In genomic region chr6:28124350-28124970, GRCh38 we compare ENCODE assay signal across 8 cellular contexts. TPM values are rescaled to one million over a fixed set of nuclear protein-coding genes. Genes with fewer than 3 reads are reported as not detected.
DNase-seq lines count a peak whose midpoint lies in the region; ATAC-seq and TF ChIP-seq lines count a peak whose summit lies in the region.

ZSCAN16 (plus strand) TSS chr6:28124609; CDS start chr6:28125444, 835 bp downstream.

- H3K9ac ChIP-seq in KMS-11 = peak within 1 kb of the TSS; percentile 32; the same call in 1 of the 2 replicates

- peaks cover 4% of the 10 kb centered on the region; the same call in 1 of the 2 replicates for H3K36me3 ChIP-seq in KMS-11 (ENCODE audit: insufficient read depth)
- peaks cover 0 to 36% (median 0%) of the 10 kb centered on the region in 3 donors for H3K36me3 ChIP-seq in Peyer's patch
- peaks cover 0 to 23% (median 0%) of the 10 kb centered on the region in 3 experiments for H3K36me3 ChIP-seq in naive thymus-derived CD4-positive, alpha-beta T cell (ENCODE audit: control insufficient read depth in 2 of 3, insufficient read depth in 3 of 3, low read length in 3 of 3)

- TF ChIP-seq CTCF in KMS-11 (conservative IDR thresholded peaks at IDR 0.05; ENCODE audit: low read depth, low read length) = no peak
- TF ChIP-seq CTCF in Peyer's patch (IDR thresholded peaks at IDR 0.05) = no peak
- TF ChIP-seq CTCF in fibroblast of mammary gland (conservative IDR thresholded peaks at IDR 0.05; ENCODE audit: control insufficient read depth, insufficient read depth, low read depth, low read length) = no peak

- H3K4me1 Mint-ChIP-seq in naive thymus-derived CD4-positive, alpha-beta T cell = peaks cover 35 to 55% (median 49%) of the 10 kb centered on the region in 7 donors

- peak; percentile 95 for ATAC-seq in GM21723 (IDR thresholded peaks at IDR 0.05; ENCODE audit: unreplicated experiment)
- ATAC-seq in naive thymus-derived CD4-positive, alpha-beta T cell = peak; percentile 86
- ATAC-seq in stimulated activated naive CD8-positive, alpha-beta T cell treated with anti-CD3 and anti-CD28 coated beads, Interleukin-15, Interleukin-2, amounts not matched to agents 100 U/mL and 50 U/mL, for 24 hours = peak; percentile 98

- H3K9me3 Mint-ChIP-seq in naive thymus-derived CD4-positive, alpha-beta T cell = no peaks in the 10 kb centered on the region

- H3K27me3 Mint-ChIP-seq in naive thymus-derived CD4-positive, alpha-beta T cell = no peaks in the 10 kb centered on the region

- intact Hi-C loops in naive thymus-derived CD4-positive, alpha-beta T cell (cut with micrococcal nuclease) = loop anchor here (1.0 kb wide), 8 partner anchors 12 to 275 kb away; partner anchors contain the start of genes ZKSCAN8 (in 2 of the 2), ZKSCAN4 (in 1 of the 2), ZSCAN12 (in 1 of the 2) and ZSCAN26 (in 1 of the 2)

- H4K20me1 ChIP-seq in KMS-11 (ENCODE audit: insufficient read depth) = no peaks in the 10 kb centered on the region

- H3K27me3 ChIP-seq in KMS-11 (ENCODE audit: insufficient read depth, low read depth) (no peaks in the 10 kb centered on the region), Peyer's patch (no peaks in the 10 kb centered on the region)
- H3K27me3 ChIP-seq in naive thymus-derived CD4-positive, alpha-beta T cell (ENCODE audit: control insufficient read depth in 2 of 2, insufficient read depth in 2 of 2, low read length in 2 of 2) = no peaks in the 10 kb centered on the region

- peak within 1 kb of the TSS; percentile 58 for H2AFZ ChIP-seq in KMS-11 (ENCODE audit: low read depth)

- H3K4me3 ChIP-seq in KMS-11 (IDR thresholded peaks at IDR 0.05; ENCODE audit: insufficient read depth, low read depth, low read length) (no peak within 1 kb of the TSS), Peyer's patch (peak within 1 kb of the TSS; percentile 54 to 73 (median 69)), fibroblast of mammary gland (ENCODE audit: control insufficient read depth, low read depth, low read length) (peak within 1 kb of the TSS; percentile 79)
- H3K4me3 ChIP-seq in naive thymus-derived CD4-positive, alpha-beta T cell (ENCODE audit: low read length) = peak within 1 kb of the TSS; percentile 86

- H3K27ac Mint-ChIP-seq in naive thymus-derived CD4-positive, alpha-beta T cell = peak within 1 kb of the TSS; percentile 83 to 99 (median 96)

- no peaks in the 10 kb centered on the region for H3K9me3 ChIP-seq in Peyer's patch
- H3K9me3 ChIP-seq in naive thymus-derived CD4-positive, alpha-beta T cell (ENCODE audit: control insufficient read depth in 2 of 3, low read length in 3 of 3) = no peaks in the 10 kb centered on the region

- peak; percentile 90 for DNase-seq in DMS53 treated with DMSO at 0.1 percent for 48 hours (lab: John Stamatoyannopoulos, UW; ENCODE audit: unreplicated experiment)
- peak; percentile 84 to 94 (median 89) for DNase-seq in Peyer's patch
- DNase-seq in activated effector memory CD4-positive, alpha-beta T cell treated with Interleukin-2 at 50 U/mL for 16 hours = peak; percentile 69
- DNase-seq in fibroblast of mammary gland (ENCODE audit: low read depth) = peak; percentile 79
- peak; percentile 43 to 72 (median 59) for DNase-seq in naive thymus-derived CD4-positive, alpha-beta T cell
- DNase-seq in stimulated activated naive CD8-positive, alpha-beta T cell treated with anti-CD3 and anti-CD28 coated beads, Interleukin-15, Interleukin-2, amounts not matched to agents 100 U/mL and 50 U/mL, for 24 hours = peak; percentile 79

- peaks cover 0 to 34% (median 10%) of the 10 kb centered on the region in 5 donors for H3K36me3 Mint-ChIP-seq in naive thymus-derived CD4-positive, alpha-beta T cell

- H3K4me2 ChIP-seq in KMS-11 = peak within 1 kb of the TSS; percentile 46

- H3K27ac ChIP-seq in KMS-11 = peak within 1 kb of the TSS; percentile 27; the same call in 1 of the 2 replicates
- peak within 1 kb of the TSS; percentile 49 to 79 (median 72) for H3K27ac ChIP-seq in Peyer's patch
- peak within 1 kb of the TSS; percentile 93 for H3K27ac ChIP-seq in naive thymus-derived CD4-positive, alpha-beta T cell (ENCODE audit: low read depth, low read length)

- H3K79me2 ChIP-seq in KMS-11 (ENCODE audit: insufficient read depth, low read depth) = no peaks in the 10 kb centered on the region

- CTCF ChIA-PET in naive thymus-derived CD4-positive, alpha-beta T cell (lab: Charles Lee) = interaction anchor here (0.9 to 2.1 kb wide), 2 partner anchors 9 to 20 kb away, joined by 3 to 4 read pairs; no protein-coding TSS in a partner anchor

- peak; percentile 21 to 60 for TF ChIP-seq POLR2A in Peyer's patch (IDR thresholded peaks at IDR 0.05)

- H3K4me3 Mint-ChIP-seq in naive thymus-derived CD4-positive, alpha-beta T cell = peak within 1 kb of the TSS; percentile 80 to 98 (median 95)

- H3K4me1 ChIP-seq in KMS-11 (ENCODE audit: low read depth, poor library complexity, severe bottlenecking) (peaks cover 12% of the 10 kb centered on the region), Peyer's patch (peaks cover 0 to 12% (median 0%) of the 10 kb centered on the region in 4 donors)
- peaks cover 12 to 16% of the 10 kb centered on the region in 2 donors for H3K4me1 ChIP-seq in naive thymus-derived CD4-positive, alpha-beta T cell (ENCODE audit: control insufficient read depth in 2 of 2, insufficient read depth in 2 of 2, low read length in 2 of 2)

- POLR2A ChIA-PET in naive thymus-derived CD4-positive, alpha-beta T cell (lab: Charles Lee) = interaction anchor here (0.9 to 7.6 kb wide), 7 partner anchors 15 to 293 kb away, joined by 3 to 75 read pairs (median 4); partner anchors contain the start of genes ZKSCAN4, ZKSCAN8 and ZSCAN26

RNA-seq across cellular contexts. Expression of gene ZSCAN16, which starts in this region (rescaled TPM):
- 10 to 100 TPM in 2 of 4 donors, 1 to 10 TPM in 2; 7.0 to 22.3 (median 12.6) TPM for total RNA-seq in Peyer's patch
- total RNA-seq in naive thymus-derived CD4-positive, alpha-beta T cell = 10 to 100 TPM in 2 of 5 experiments, 1 to 10 TPM in 3; 6.4 to 13.9 (median 7.6) TPM
- polyA plus RNA-seq in naive thymus-derived CD4-positive, alpha-beta T cell = 10 to 100 TPM; 13.6 to 15.7 TPM

Comparison
In these comparisons a context has a peak if more than half of its experiments do, and no peak if none do; other contexts are left out.
1. H3K27ac ChIP-seq: peak in every context shown above with its lines; median percentile 93 in naive thymus-derived CD4-positive, alpha-beta T cell; 72 in Peyer's patch; 27 in KMS-11.